ENCODE assay signal across 1 cellular context in genomic region chr6:4351857-4352669, GRCh38.
TF ChIP-seq lines count a peak whose summit lies in the region.

No MANE protein-coding gene starts in this region.

TF ChIP-seq in HEK293, 187 proteins besides CTCF, POLR2A, EP300 and RAD21 (continued from another document):
- TF ChIP-seq EGR2 (tag by site-specific recombination; IDR thresholded peaks at IDR 0.05; ENCODE audit: low read depth) (no peak), ZNF621 (tag by site-specific recombination; IDR thresholded peaks at IDR 0.05) (no peak), ZFHX2 (tag by site-specific recombination; conservative IDR thresholded peaks at IDR 0.05) (peak; percentile 51; the same call in 1 of the 2 replicates), SP7 (tag by site-specific recombination; IDR thresholded peaks at IDR 0.05) (0 out of 2 replicates have a peak, but pooled peaks have one; percentile 17), ZNF654 (tag by site-specific recombination; IDR thresholded peaks at IDR 0.05; ENCODE audit: low read depth) (no peak), ZNF302 (tag by site-specific recombination; IDR thresholded peaks at IDR 0.05; ENCODE audit: low read depth) (no peak), ZNF138 (tag by site-specific recombination; IDR thresholded peaks at IDR 0.05; ENCODE audit: borderline replicate concordance) (no peak), ZNF354C (tag by site-specific recombination; IDR thresholded peaks at IDR 0.05; ENCODE audit: borderline replicate concordance, low read depth) (no peak), ZEB2 (tag by site-specific recombination; IDR thresholded peaks at IDR 0.05) (peak; percentile 70), GFI1B (tag by site-specific recombination; IDR thresholded peaks at IDR 0.05) (no peak), ZNF48 (tag by site-specific recombination; IDR thresholded peaks at IDR 0.05) (no peak), ZBTB17 (tag by site-specific recombination; IDR thresholded peaks at IDR 0.05) (peak; percentile 51; the same call in 1 of the 2 replicates), ZNF629 (tag by site-specific recombination; IDR thresholded peaks at IDR 0.05) (peak; percentile 55; the same call in 1 of the 2 replicates), ZNF239 (tag by site-specific recombination; IDR thresholded peaks at IDR 0.05) (no peak)
- TF ChIP-seq, protein P1, sequence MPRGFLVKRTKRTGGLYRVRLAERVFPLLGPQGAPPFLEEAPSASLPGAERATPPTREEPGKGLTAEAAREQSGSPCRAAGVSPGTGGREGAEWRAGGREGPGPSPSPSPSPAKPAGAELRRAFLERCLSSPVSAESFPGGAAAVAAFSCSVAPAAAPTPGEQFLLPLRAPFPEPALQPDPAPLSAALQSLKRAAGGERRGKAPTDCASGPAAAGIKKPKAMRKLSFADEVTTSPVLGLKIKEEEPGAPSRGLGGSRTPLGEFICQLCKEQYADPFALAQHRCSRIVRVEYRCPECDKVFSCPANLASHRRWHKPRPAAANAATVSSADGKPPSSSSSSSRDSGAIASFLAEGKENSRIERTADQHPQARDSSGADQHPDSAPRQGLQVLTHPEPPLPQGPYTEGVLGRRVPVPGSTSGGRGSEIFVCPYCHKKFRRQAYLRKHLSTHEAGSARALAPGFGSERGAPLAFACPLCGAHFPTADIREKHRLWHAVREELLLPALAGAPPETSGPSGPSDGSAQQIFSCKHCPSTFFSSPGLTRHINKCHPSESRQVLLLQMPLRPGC (tag by site-specific recombination; IDR thresholded peaks at IDR 0.05) = 0 out of 2 replicates have a peak, but pooled peaks have one; percentile 38
- TF ChIP-seq, protein P2, sequence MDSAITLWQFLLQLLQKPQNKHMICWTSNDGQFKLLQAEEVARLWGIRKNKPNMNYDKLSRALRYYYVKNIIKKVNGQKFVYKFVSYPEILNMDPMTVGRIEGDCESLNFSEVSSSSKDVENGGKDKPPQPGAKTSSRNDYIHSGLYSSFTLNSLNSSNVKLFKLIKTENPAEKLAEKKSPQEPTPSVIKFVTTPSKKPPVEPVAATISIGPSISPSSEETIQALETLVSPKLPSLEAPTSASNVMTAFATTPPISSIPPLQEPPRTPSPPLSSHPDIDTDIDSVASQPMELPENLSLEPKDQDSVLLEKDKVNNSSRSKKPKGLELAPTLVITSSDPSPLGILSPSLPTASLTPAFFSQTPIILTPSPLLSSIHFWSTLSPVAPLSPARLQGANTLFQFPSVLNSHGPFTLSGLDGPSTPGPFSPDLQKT (IDR thresholded peaks at IDR 0.05; ENCODE audit: borderline replicate concordance, low read depth, low read length) = no peak
TF ChIP-seq in HEK293: peak in this region for 17.
